In the genomic region with DNA sequence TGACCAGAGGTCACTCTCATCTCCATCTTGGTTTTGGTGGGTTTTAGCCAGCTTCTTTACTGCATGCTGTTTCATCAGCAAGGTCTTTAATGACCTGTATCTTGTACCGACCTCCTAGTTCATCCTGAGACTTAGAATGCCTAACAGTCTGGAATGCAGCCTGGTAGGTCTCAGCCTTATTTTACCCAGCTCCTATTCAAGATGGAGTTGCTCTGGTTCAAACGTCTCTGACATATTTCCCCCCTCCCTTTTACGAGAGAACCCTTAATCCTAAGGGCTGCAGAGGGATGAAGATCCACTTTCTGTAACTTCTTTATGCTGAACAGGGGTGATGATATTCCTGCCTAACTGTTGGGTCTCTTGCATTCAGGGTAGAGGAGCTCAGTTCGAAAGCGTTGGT, we compare ENCODE assay signal across 30 cellular contexts.
"Had no signal": no experiment of that assay in that cellular context is flagged by ENCODE, and none has a peak within 500 bp of the region (broad histone marks: within the 10 kb centered on the region; RNA-seq: fewer than 3 reads in every experiment).

No MANE protein-coding gene starts in this region.

- H3K27ac Mint-ChIP-seq: activated B cell treated with CpG ODN at 0.5 μM for 24 hours; activated CD4-positive, alpha-beta memory T cell treated with anti-CD3 and anti-CD28 coated beads, Interleukin-2, amount 10 ng/mL, durations not matched to agents 7 days and 5 days; activated CD8-positive, alpha-beta memory T cell treated with anti-CD3 and anti-CD28 coated beads, Interleukin-2, amount 10 ng/mL, durations not matched to agents 7 days and 5 days; activated naive CD8-positive, alpha-beta T cell treated with anti-CD3 and anti-CD28 coated beads, Interleukin-2, amount 10 ng/mL, durations not matched to agents 7 days and 5 days had no signal

- DNase-seq: activated B cell treated with CpG ODN at 0.5 μM for 24 hours; activated CD4-positive, alpha-beta memory T cell treated with anti-CD3 and anti-CD28 coated beads, Interleukin-2, amount 10 ng/mL, durations not matched to agents 7 days and 5 days; activated CD4-positive, alpha-beta T cell treated with anti-CD3 and anti-CD28 coated beads for 4 hours; activated CD4-positive, alpha-beta T cell treated with anti-CD3 and anti-CD28 coated beads, Interleukin-2, amount 50 U/mL, for 1 hour; activated CD4-positive, CD25-positive, alpha-beta regulatory T cell treated with anti-CD3 and anti-CD28 coated beads, Interleukin-2, amount 50 U/mL, for 72 hours; activated CD8-positive, alpha-beta memory T cell treated with anti-CD3 and anti-CD28 coated beads for 24 hours; activated CD8-positive, alpha-beta memory T cell treated with anti-CD3 and anti-CD28 coated beads, Interleukin-2, amount 10 ng/mL, durations not matched to agents 7 days and 5 days; activated CD8-positive, alpha-beta memory T cell treated with anti-CD3 and anti-CD28 coated beads, Interleukin-2, amount 50 U/mL, for 48 hours; activated effector memory CD4-positive, alpha-beta T cell treated with Interleukin-2 at 50 U/mL for 16 hours; activated naive CD4-positive, alpha-beta T cell treated with anti-CD3 and anti-CD28 coated beads, Interleukin-2, amount 50 U/mL, for 16 hours; activated naive CD8-positive, alpha-beta T cell treated with anti-CD3 and anti-CD28 coated beads, Interleukin-2, amount 10 ng/mL, durations not matched to agents 7 days and 5 days; activated T-cell treated with anti-CD3 and anti-CD28 coated beads, Interleukin-2, amount 50 U/mL, for 48 hours; amygdala; Karpas-422; KBM-7; NCI-H1105; NCI-H1417 treated with DMSO at 0.1 percent for 48 hours; NCI-H187 treated with DMSO at 0.1 percent for 48 hours; NCI-H2081; NCI-H2171 treated with DMSO at 0.1 percent for 48 hours; NCI-H226; NCI-H524 treated with DMSO at 0.1 percent for 48 hours; Peyer's patch; SIG-M5; T1000 had no signal

- H3K4me1 Mint-ChIP-seq: activated B cell treated with CpG ODN at 0.5 μM for 24 hours; activated naive CD8-positive, alpha-beta T cell treated with anti-CD3 and anti-CD28 coated beads, Interleukin-2, amount 10 ng/mL, durations not matched to agents 7 days and 5 days had no signal

- H3K27me3 Mint-ChIP-seq: activated B cell treated with CpG ODN at 0.5 μM for 24 hours; activated CD4-positive, alpha-beta memory T cell treated with anti-CD3 and anti-CD28 coated beads, Interleukin-2, amount 10 ng/mL, durations not matched to agents 7 days and 5 days; activated CD8-positive, alpha-beta memory T cell treated with anti-CD3 and anti-CD28 coated beads, Interleukin-2, amount 10 ng/mL, durations not matched to agents 7 days and 5 days; activated naive CD8-positive, alpha-beta T cell treated with anti-CD3 and anti-CD28 coated beads, Interleukin-2, amount 10 ng/mL, durations not matched to agents 7 days and 5 days; central memory CD8-positive, alpha-beta T cell had no signal

- H3K9me3 ChIP-seq: ascending aorta, Peyer's patch had no signal

- ATAC-seq: Right ventricle myocardium inferior had no signal

- H3K27me3 ChIP-seq: ascending aorta, cardiac muscle cell, Peyer's patch had no signal

- H3K4me3 Mint-ChIP-seq: activated B cell treated with CpG ODN at 0.5 μM for 24 hours; activated CD4-positive, alpha-beta memory T cell treated with anti-CD3 and anti-CD28 coated beads, Interleukin-2, amount 10 ng/mL, durations not matched to agents 7 days and 5 days; activated CD8-positive, alpha-beta memory T cell treated with anti-CD3 and anti-CD28 coated beads, Interleukin-2, amount 10 ng/mL, durations not matched to agents 7 days and 5 days; activated naive CD8-positive, alpha-beta T cell treated with anti-CD3 and anti-CD28 coated beads, Interleukin-2, amount 10 ng/mL, durations not matched to agents 7 days and 5 days; central memory CD8-positive, alpha-beta T cell had no signal

- H3K27ac ChIP-seq: ascending aorta, Peyer's patch, RWPE1 had no signal

- H3K4me1 ChIP-seq: ascending aorta had no signal

- H3K9me3 Mint-ChIP-seq: activated B cell treated with CpG ODN at 0.5 μM for 24 hours; activated CD4-positive, alpha-beta memory T cell treated with anti-CD3 and anti-CD28 coated beads, Interleukin-2, amount 10 ng/mL, durations not matched to agents 7 days and 5 days; activated naive CD8-positive, alpha-beta T cell treated with anti-CD3 and anti-CD28 coated beads, Interleukin-2, amount 10 ng/mL, durations not matched to agents 7 days and 5 days; central memory CD8-positive, alpha-beta T cell had no signal

- H3K4me3 ChIP-seq: ascending aorta, cardiac muscle cell, Peyer's patch had no signal

- H3K36me3 ChIP-seq: ascending aorta, cardiac muscle cell had no signal
